In genomic region chr19:2246801-2247361, GRCh38 we compare ENCODE assay signal across 14 cellular contexts. TPM values are rescaled to one million over a fixed set of nuclear protein-coding genes. Genes with fewer than 3 reads are reported as not detected.
A peak's percentile ranks its signal among the peaks of the same experiment; 100 is the strongest.
DNase-seq lines count a peak whose midpoint lies in the region; ATAC-seq and TF ChIP-seq lines count a peak whose summit lies in the region.
"Had no signal": no experiment of that assay in that cellular context is flagged by ENCODE, and none has a peak within 500 bp of the region (broad histone marks: within the 10 kb centered on the region; RNA-seq: fewer than 3 reads in every experiment).

No MANE protein-coding gene starts in this region.

- H3K36me3 ChIP-seq in RWPE2 (ENCODE audit: low read depth) (peaks cover 57% of the 10 kb centered on the region), psoas muscle (ENCODE audit: insufficient read depth in 1 of 2, low read depth in 1 of 2) (peaks cover 11 to 51% of the 10 kb centered on the region in 2 donors)

- TF ChIP-seq POLR2A in GM19193 (IDR thresholded peaks at IDR 0.05; ENCODE audit: extremely low read depth, insufficient read depth, insufficient read length), result peak; percentile 16

- intact Hi-C loops in psoas muscle (cut with DNase I), result no loop called here

- H3K9me3 ChIP-seq in RWPE2 (ENCODE audit: severe bottlenecking) (no peaks in the 10 kb centered on the region), psoas muscle (no peaks in the 10 kb centered on the region)

- no peak for TF ChIP-seq CTCF in RWPE2 (IDR thresholded peaks at IDR 0.05; ENCODE audit: poor library complexity, severe bottlenecking)
- no peak for TF ChIP-seq CTCF in fibroblast of the aortic adventitia (IDR thresholded peaks at IDR 0.05; ENCODE audit: insufficient read depth, low read length)
- no peak for TF ChIP-seq CTCF in psoas muscle (IDR thresholded peaks at IDR 0.05)

- H3K27ac ChIP-seq in RWPE2 (ENCODE audit: poor library complexity, severe bottlenecking) (no peak overlapping the region), psoas muscle (peak overlapping the region; percentile 85)
- H3K27ac ChIP-seq: coronary artery had no signal

- ATAC-seq in RWPE2 (ENCODE audit: low read depth) (peak; percentile 37; the same call in 2 of the 3 replicates), psoas muscle (peak; percentile 61 to 78 (median 73)), GM21528 (IDR thresholded peaks at IDR 0.05; ENCODE audit: low FRiP score, unreplicated experiment) (no peak)

- 65 to 71% (median 66%) methylated on average over 26 of the region's 26 CpGs for WGBS in psoas muscle, 3 donors

- H3K4me3 ChIP-seq in RWPE2 (ENCODE audit: severe bottlenecking), result no peak overlapping the region
- H3K4me3 ChIP-seq in fibroblast of the aortic adventitia (ENCODE audit: low read depth, low read length), result no peak overlapping the region
- H3K4me3 ChIP-seq in psoas muscle, result no peak overlapping the region
- H3K4me3 ChIP-seq: coronary artery had no signal

- peak; percentile 65 for DNase-seq in RWPE2 (ENCODE audit: low spot score)
- DNase-seq in fibroblast of the aortic adventitia (ENCODE audit: low read depth), result peak; percentile 56
- DNase-seq in psoas muscle, result peak; percentile 73 to 91
- DNase-seq in NCI-H2029 treated with DMSO at 0.1 percent for 48 hours (lab: John Stamatoyannopoulos, UW), result no peak
- no peak for DNase-seq in NCI-H1048 (lab: John Stamatoyannopoulos, UW)
- DNase-seq in cerebellar cortex (ENCODE audit: low spot score), result no peak
- DNase-seq: activated naive CD4-positive, alpha-beta T cell; mesendoderm; NCI-H69; stimulated activated CD4-positive, alpha-beta T cell treated with anti-CD3 and anti-CD28 coated beads, Interleukin-4, amount 100 ng/mL, for 24 hours had no signal

- peaks cover 18% of the 10 kb centered on the region for H3K27me3 ChIP-seq in RWPE2 (ENCODE audit: insufficient read depth, poor library complexity, severe bottlenecking)
- H3K27me3 ChIP-seq in psoas muscle (ENCODE audit: insufficient read depth in 3 of 3, low read length in 2 of 3), result peaks cover 0 to 8% (median 0%) of the 10 kb centered on the region in 3 donors

- H3K4me1 ChIP-seq in RWPE2 (ENCODE audit: insufficient read depth, poor library complexity, severe bottlenecking), result no peaks in the 10 kb centered on the region
- H3K4me1 ChIP-seq in psoas muscle, result peaks cover 39% of the 10 kb centered on the region

RNA-seq across cellular contexts. Expression of gene AMH, which starts 2.2 kb away (rescaled TPM):
- total RNA-seq in fibroblast of the aortic adventitia (ENCODE audit: low replicate concordance) (0.81 and 1.8 TPM in 2 replicates), psoas muscle (1 to 10 TPM; 1.9 to 3.6 (median 2.7) TPM)
- 1 to 10 TPM in 1 of 3 donors, under 1 TPM in 2; 0.38 to 2.4 (median 0.53) TPM for polyA plus RNA-seq in psoas muscle

RNA-seq across cellular contexts. Expression of gene JSRP1, which starts 9.3 kb away (rescaled TPM):
- total RNA-seq in fibroblast of the aortic adventitia (ENCODE audit: low replicate concordance) (0.27 and 0.74 TPM in 2 replicates), psoas muscle (100 to 1,000 TPM; 107 to 191 (median 162) TPM)
- 100 to 1,000 TPM; 110 to 271 (median 130) TPM for polyA plus RNA-seq in psoas muscle

RNA-seq across cellular contexts. Expression of gene SF3A2, which starts 10.3 kb away (rescaled TPM):
- total RNA-seq in fibroblast of the aortic adventitia (ENCODE audit: low replicate concordance) (11.9 and 29.6 TPM in 2 replicates), psoas muscle (10 to 100 TPM; 31.1 to 46.8 (median 40.2) TPM)
- 10 to 100 TPM; 25.9 to 33.6 (median 28.9) TPM for polyA plus RNA-seq in psoas muscle

RNA-seq across cellular contexts. Expression of gene PLEKHJ1, which starts 10.8 kb away (rescaled TPM):
- 30.9 and 33.4 TPM in 2 replicates for total RNA-seq in fibroblast of the aortic adventitia (ENCODE audit: low replicate concordance)
- total RNA-seq in psoas muscle, result 10 to 100 TPM; 54.9 to 65.5 (median 60.0) TPM
- polyA plus RNA-seq in psoas muscle, result 100 to 1,000 TPM in 1 of 3 donors, 10 to 100 TPM in 2; 80.6 to 146 (median 95.3) TPM

RNA-seq across cellular contexts. Expression of gene PEAK3, which starts 35.1 kb away (rescaled TPM):
- total RNA-seq in fibroblast of the aortic adventitia (ENCODE audit: low replicate concordance) (not detected in 2 replicates), psoas muscle (under 1 TPM; 0.12 to 0.20 (median 0.14) TPM)
- polyA plus RNA-seq in psoas muscle, result under 1 TPM in 2 of 3 donors, not detected in 1; 0.01 to 0.08 TPM
- total RNA-seq: glomerular endothelial cell had no signal

Comparison
In these comparisons a context has a peak if more than half of its experiments do, and no peak if none do; other contexts are left out.
1. DNase-seq: peak in RWPE2 (single experiment), fibroblast of the aortic adventitia (single experiment) and psoas muscle (2 of 2); none in NCI-H2029 treated with DMSO at 0.1 percent for 48 hours (single experiment), NCI-H1048 (single experiment) and cerebellar cortex (single experiment).
2. RNA of gene JSRP1, which starts 9.3 kb away (total RNA-seq): 107 to 191 TPM in psoas muscle; 0.27 to 0.74 TPM in fibroblast of the aortic adventitia; every median in the first group is over 10 times any median in the second.